In genomic region chr3:153287017-153287416, GRCh38 we compare ENCODE assay signal across 16 cellular contexts.
DNase-seq lines count a peak whose midpoint lies in the region; ATAC-seq and TF ChIP-seq lines count a peak whose summit lies in the region.
"Had no signal": no experiment of that assay in that cellular context is flagged by ENCODE, and none has a peak within 500 bp of the region (broad histone marks: within the 10 kb centered on the region; RNA-seq: fewer than 3 reads in every experiment).

No MANE protein-coding gene starts in this region.

- DNase-seq in CD1c-positive myeloid dendritic cell (ENCODE audit: extremely low spot score) (peak; percentile 48), RWPE2 (ENCODE audit: low spot score) (no peak), NCI-H1048 (lab: John Stamatoyannopoulos, UW) (no peak), neural progenitor cell (ENCODE audit: low spot score) (no peak), type B pancreatic cell (ENCODE audit: extremely low spot score, unreplicated experiment) (no peak)
- no peak for DNase-seq in CD4-positive, alpha-beta memory T cell
- DNase-seq in effector memory CD8-positive, alpha-beta T cell = no peak
- DNase-seq: BE2C, EL, Kasumi-1, NCI-H1436, NCI-H2029 treated with DMSO at 0.1 percent for 48 hours, NCI-H510A treated with DMSO at 0.1 percent for 48 hours, SIG-M5 had no signal

- H3K79me2 ChIP-seq in neural progenitor cell (ENCODE audit: low read depth) = no peaks in the 10 kb centered on the region

- H3K27ac ChIP-seq in CD4-positive, alpha-beta memory T cell (ENCODE audit: low read depth, low read length) = no peak overlapping the region
- H3K27ac ChIP-seq in RWPE2 (ENCODE audit: poor library complexity, severe bottlenecking) = peak overlapping the region; percentile 73
- H3K27ac ChIP-seq in neural progenitor cell = no peak overlapping the region

- H2AFZ ChIP-seq in neural progenitor cell (replicated peaks) = no peak overlapping the region

- POLR2A ChIA-PET in CD4-positive, alpha-beta memory T cell (lab: Charles Lee; ENCODE audit: partially characterized antibody) = interaction anchor here (0.8 to 5.6 kb wide), 6 partner anchors 13 to 125 kb away, joined by 3 to 96 read pairs (median 10); partner anchors contain the start of gene RAP2B

- H3K36me3 Mint-ChIP-seq in CD4-positive, alpha-beta memory T cell = no peaks in the 10 kb centered on the region
- H3K36me3 Mint-ChIP-seq in effector memory CD8-positive, alpha-beta T cell (ENCODE audit: insufficient read depth) = no peaks in the 10 kb centered on the region
- H3K36me3 Mint-ChIP-seq in neural progenitor cell = no peaks in the 10 kb centered on the region
- H3K36me3 Mint-ChIP-seq in type B pancreatic cell = no peaks in the 10 kb centered on the region

- H4K20me1 ChIP-seq in neural progenitor cell (ENCODE audit: low read depth) = no peaks in the 10 kb centered on the region

- peaks cover 74% of the 10 kb centered on the region for H3K4me1 ChIP-seq in CD4-positive, alpha-beta memory T cell (ENCODE audit: insufficient read depth, low read length)
- H3K4me1 ChIP-seq in RWPE2 (ENCODE audit: insufficient read depth, poor library complexity, severe bottlenecking) (peaks cover 36% of the 10 kb centered on the region), neural progenitor cell (no peaks in the 10 kb centered on the region)
- H3K4me1 ChIP-seq: BE2C, HAP-1 had no signal

- CTCF ChIA-PET in CD4-positive, alpha-beta memory T cell (lab: Charles Lee; ENCODE audit: partially characterized antibody) = interaction anchor here (0.6 to 5.5 kb wide), 9 partner anchors 30 to 338 kb away, joined by 3 to 64 read pairs (median 4); partner anchors contain the start of gene RAP2B

- peak overlapping the region in 1 of 8 donors; percentile 9 for H3K4me3 Mint-ChIP-seq in CD4-positive, alpha-beta memory T cell
- H3K4me3 Mint-ChIP-seq in effector memory CD8-positive, alpha-beta T cell = peak overlapping the region in 1 of 2 donors; percentile 30
- no peak overlapping the region for H3K4me3 Mint-ChIP-seq in neural progenitor cell
- no peak overlapping the region for H3K4me3 Mint-ChIP-seq in type B pancreatic cell

- no peaks in the 10 kb centered on the region for H3F3A ChIP-seq in neural progenitor cell (ENCODE audit: low read depth)

- H3K27me3 ChIP-seq in CD4-positive, alpha-beta memory T cell (ENCODE audit: insufficient read depth, low read length) = no peaks in the 10 kb centered on the region
- no peaks in the 10 kb centered on the region for H3K27me3 ChIP-seq in RWPE2 (ENCODE audit: insufficient read depth, poor library complexity, severe bottlenecking)
- H3K27me3 ChIP-seq in neural progenitor cell = no peaks in the 10 kb centered on the region
- H3K27me3 ChIP-seq: BE2C had no signal

- TF ChIP-seq CTCF in RWPE2 (IDR thresholded peaks at IDR 0.05; ENCODE audit: poor library complexity, severe bottlenecking) = no peak
- no peak for TF ChIP-seq CTCF in neural progenitor cell (IDR thresholded peaks at IDR 0.05)
- TF ChIP-seq CTCF in type B pancreatic cell (conservative IDR thresholded peaks at IDR 0.05) = no peak

- peaks cover 50 to 72% (median 63%) of the 10 kb centered on the region in 4 donors for H3K4me1 Mint-ChIP-seq in CD4-positive, alpha-beta memory T cell
- H3K4me1 Mint-ChIP-seq in effector memory CD8-positive, alpha-beta T cell (ENCODE audit: low read depth in 2 of 2) = peaks cover 37 to 60% of the 10 kb centered on the region in 2 donors
- peaks cover 4% of the 10 kb centered on the region for H3K4me1 Mint-ChIP-seq in neural progenitor cell
- peaks cover 11% of the 10 kb centered on the region for H3K4me1 Mint-ChIP-seq in type B pancreatic cell (ENCODE audit: unreplicated experiment)

- no peaks in the 10 kb centered on the region for H3K9me3 Mint-ChIP-seq in CD4-positive, alpha-beta memory T cell
- no peaks in the 10 kb centered on the region for H3K9me3 Mint-ChIP-seq in effector memory CD8-positive, alpha-beta T cell
- H3K9me3 Mint-ChIP-seq in neural progenitor cell (no peaks in the 10 kb centered on the region), type B pancreatic cell (no peaks in the 10 kb centered on the region)

- no peak overlapping the region for H3K4me3 ChIP-seq in CD4-positive, alpha-beta memory T cell (ENCODE audit: low read length in 2 of 2)
- no peak overlapping the region for H3K4me3 ChIP-seq in RWPE2 (ENCODE audit: severe bottlenecking)
- no peak overlapping the region for H3K4me3 ChIP-seq in neural progenitor cell
- H3K4me3 ChIP-seq: HAP-1 had no signal

- H3K4me2 ChIP-seq in neural progenitor cell = no peak overlapping the region

- intact Hi-C loops in CD4-positive, alpha-beta memory T cell (cut with micrococcal nuclease) = loop anchor here (5.0 kb wide), 1 partner anchor 40 kb away; no protein-coding TSS in a partner anchor

- peak overlapping the region in 5 of 7 donors; percentile 19 to 81 (median 63) for H3K27ac Mint-ChIP-seq in CD4-positive, alpha-beta memory T cell
- H3K27ac Mint-ChIP-seq in effector memory CD8-positive, alpha-beta T cell = peak overlapping the region; percentile 2 to 82
- no peak overlapping the region for H3K27ac Mint-ChIP-seq in neural progenitor cell
- no peak overlapping the region for H3K27ac Mint-ChIP-seq in type B pancreatic cell

- H3K9me3 ChIP-seq in CD4-positive, alpha-beta memory T cell (ENCODE audit: control insufficient read depth in 1 of 2, low read length in 2 of 2) = no peaks in the 10 kb centered on the region
- no peaks in the 10 kb centered on the region for H3K9me3 ChIP-seq in RWPE2 (ENCODE audit: severe bottlenecking)
- no peaks in the 10 kb centered on the region for H3K9me3 ChIP-seq in neural progenitor cell (ENCODE audit: low read depth)
- H3K9me3 ChIP-seq: BE2C, HAP-1 had no signal

- no peaks in the 10 kb centered on the region for H3K27me3 Mint-ChIP-seq in CD4-positive, alpha-beta memory T cell
- H3K27me3 Mint-ChIP-seq in effector memory CD8-positive, alpha-beta T cell = no peaks in the 10 kb centered on the region
- H3K27me3 Mint-ChIP-seq in neural progenitor cell (ENCODE audit: insufficient read depth, low read depth) = no peaks in the 10 kb centered on the region
- H3K27me3 Mint-ChIP-seq in type B pancreatic cell = no peaks in the 10 kb centered on the region

- no peaks in the 10 kb centered on the region for H3K36me3 ChIP-seq in CD4-positive, alpha-beta memory T cell (ENCODE audit: insufficient read depth, low read length)
- no peaks in the 10 kb centered on the region for H3K36me3 ChIP-seq in RWPE2 (ENCODE audit: low read depth)
- H3K36me3 ChIP-seq in neural progenitor cell = no peaks in the 10 kb centered on the region
- H3K36me3 ChIP-seq: BE2C, HAP-1 had no signal

- no peak overlapping the region for H3K9ac ChIP-seq in neural progenitor cell

- peak; percentile 38; the same call in 2 of the 3 replicates for ATAC-seq in RWPE2 (ENCODE audit: low read depth)
- no peak for ATAC-seq in effector memory CD8-positive, alpha-beta T cell (replicated peaks)
- ATAC-seq in HG03460 (IDR thresholded peaks at IDR 0.05; ENCODE audit: unreplicated experiment) = no peak

Comparison
In these comparisons a context has a peak if more than half of its experiments do, and no peak if none do; other contexts are left out.
1. H3K27ac Mint-ChIP-seq: peak in CD4-positive, alpha-beta memory T cell (5 of 7) and effector memory CD8-positive, alpha-beta T cell (2 of 2); none in neural progenitor cell (single experiment) and type B pancreatic cell (single experiment).